1 cellular context compared by ENCODE assay signal in genomic region chr14:77071938-77072388, GRCh38.
TF ChIP-seq lines count a peak whose summit lies in the region.

No MANE protein-coding gene starts in this region.

TF ChIP-seq in GM23338, 12 proteins besides CTCF, POLR2A, EP300 and RAD21 (continued from another document):
- TF ChIP-seq ZNF462 (CRISPR knock-in tag; IDR thresholded peaks at IDR 0.05) (no peak), JUNB (IDR thresholded peaks at IDR 0.05; ENCODE audit: unreplicated experiment) (no peak), ZNF114 (CRISPR knock-in tag; IDR thresholded peaks at IDR 0.05) (no peak), POLR2AphosphoS5 (IDR thresholded peaks at IDR 0.05; ENCODE audit: low read depth) (no peak), CREB1 (CRISPR knock-in tag; IDR thresholded peaks at IDR 0.05; ENCODE audit: low read depth) (no peak), REST (IDR thresholded peaks at IDR 0.05; ENCODE audit: unreplicated experiment) (no peak)
